In the genomic region with DNA sequence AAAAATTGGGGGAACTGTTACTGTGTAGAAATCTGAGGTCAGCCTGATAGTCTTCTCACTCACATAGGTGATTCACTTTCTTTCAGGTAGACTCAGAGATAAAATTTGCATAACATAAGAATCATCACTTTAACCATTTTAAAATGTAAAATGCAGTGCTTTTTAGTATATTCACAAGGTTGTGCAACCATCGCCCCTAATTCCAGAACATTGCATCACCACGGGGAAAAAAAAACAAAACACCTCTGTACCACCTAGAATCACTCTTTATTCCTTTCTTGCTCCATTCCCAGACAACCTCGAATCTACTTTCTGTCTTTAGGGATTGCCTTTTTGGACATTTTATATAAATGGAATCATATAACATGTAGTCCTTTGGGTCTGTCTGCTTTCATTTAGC, we compare ENCODE assay signal across 10 cellular contexts. TPM values are rescaled to one million over a fixed set of nuclear protein-coding genes. Genes with fewer than 3 reads are reported as not detected.
"Had no signal": no experiment of that assay in that cellular context is flagged by ENCODE, and none has a peak within 500 bp of the region (broad histone marks: within the 10 kb centered on the region; RNA-seq: fewer than 3 reads in every experiment).

No MANE protein-coding gene starts in this region.

- ATAC-seq: GM23338, HCT116 had no signal

- H3K9me3 Mint-ChIP-seq: GM23338, HFFc6, IgD-negative memory B cell had no signal

- H3K4me3 ChIP-seq: GM23338, HAP-1 had no signal

- DNase-seq: H7, HFFc6, KG1 had no signal

- H3K4me2 ChIP-seq: GM23338 had no signal

- H3K4me1 ChIP-seq: HAP-1 had no signal

- H3K27ac ChIP-seq: HL-60 had no signal

- H3K27me3 Mint-ChIP-seq: IgD-negative memory B cell had no signal

- H2AFZ ChIP-seq: GM23338 had no signal

- H3K4me3 Mint-ChIP-seq: GM23338, HFFc6, IgD-negative memory B cell had no signal

- H3K4me1 Mint-ChIP-seq: GM23338, IgD-negative memory B cell had no signal

- H3K27ac Mint-ChIP-seq: GM23338, HFFc6, IgD-negative memory B cell had no signal

- H3K9me3 ChIP-seq: HAP-1 had no signal

RNA-seq across cellular contexts. Expression of gene ACRV1, which starts 34.8 kb away (rescaled TPM):
- total RNA-seq: GM23338, H4, H7, HFFc6, HT1080 had no signal
- polyA plus RNA-seq: IgD-negative memory B cell had no signal
